1 cellular context compared by ENCODE assay signal in the genomic region with DNA sequence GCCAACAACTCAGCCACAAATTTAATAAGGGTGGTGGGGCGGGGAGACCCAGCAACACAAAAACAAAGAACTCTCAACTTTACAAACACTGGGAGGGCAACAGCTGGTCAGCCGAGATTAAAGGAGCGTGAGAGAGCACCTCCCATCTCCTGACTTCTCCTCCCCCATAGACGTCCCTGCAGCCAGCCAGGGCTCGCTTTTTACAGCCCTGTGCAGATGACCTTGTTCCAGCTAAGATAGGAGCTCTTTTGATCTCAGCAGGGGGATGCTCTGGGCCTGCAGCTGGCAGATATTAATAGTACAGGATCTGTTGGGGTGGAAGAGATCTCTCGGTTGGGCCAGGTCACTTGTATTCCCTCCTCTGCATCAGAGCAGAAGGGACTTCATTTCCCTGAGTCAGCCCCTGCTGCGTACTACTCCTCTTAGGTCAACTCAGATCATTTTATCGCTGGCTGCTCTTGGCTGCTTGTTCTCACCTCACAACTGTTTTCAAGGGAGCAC.
A peak's percentile ranks its signal among the peaks of the same experiment; 100 is the strongest.
TF ChIP-seq lines count a peak whose summit lies in the region.

No MANE protein-coding gene starts in this region.

TF ChIP-seq in K562, 482 proteins besides CTCF, POLR2A, EP300 and RAD21 (continued from another document and continues in another):
- TF ChIP-seq, protein P1, sequence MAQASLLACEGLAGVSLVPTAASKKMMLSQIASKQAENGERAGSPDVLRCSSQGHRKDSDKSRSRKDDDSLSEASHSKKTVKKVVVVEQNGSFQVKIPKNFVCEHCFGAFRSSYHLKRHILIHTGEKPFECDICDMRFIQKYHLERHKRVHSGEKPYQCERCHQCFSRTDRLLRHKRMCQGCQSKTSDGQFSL (CRISPR knock-in tag; IDR thresholded peaks at IDR 0.05), result no peak
- TF ChIP-seq, protein P1 (tag; IDR thresholded peaks at IDR 0.05), result peak in 1 of 2 experiments; percentile 47; a peak in 1 of 4 replicates
- TF ChIP-seq, protein P2, sequence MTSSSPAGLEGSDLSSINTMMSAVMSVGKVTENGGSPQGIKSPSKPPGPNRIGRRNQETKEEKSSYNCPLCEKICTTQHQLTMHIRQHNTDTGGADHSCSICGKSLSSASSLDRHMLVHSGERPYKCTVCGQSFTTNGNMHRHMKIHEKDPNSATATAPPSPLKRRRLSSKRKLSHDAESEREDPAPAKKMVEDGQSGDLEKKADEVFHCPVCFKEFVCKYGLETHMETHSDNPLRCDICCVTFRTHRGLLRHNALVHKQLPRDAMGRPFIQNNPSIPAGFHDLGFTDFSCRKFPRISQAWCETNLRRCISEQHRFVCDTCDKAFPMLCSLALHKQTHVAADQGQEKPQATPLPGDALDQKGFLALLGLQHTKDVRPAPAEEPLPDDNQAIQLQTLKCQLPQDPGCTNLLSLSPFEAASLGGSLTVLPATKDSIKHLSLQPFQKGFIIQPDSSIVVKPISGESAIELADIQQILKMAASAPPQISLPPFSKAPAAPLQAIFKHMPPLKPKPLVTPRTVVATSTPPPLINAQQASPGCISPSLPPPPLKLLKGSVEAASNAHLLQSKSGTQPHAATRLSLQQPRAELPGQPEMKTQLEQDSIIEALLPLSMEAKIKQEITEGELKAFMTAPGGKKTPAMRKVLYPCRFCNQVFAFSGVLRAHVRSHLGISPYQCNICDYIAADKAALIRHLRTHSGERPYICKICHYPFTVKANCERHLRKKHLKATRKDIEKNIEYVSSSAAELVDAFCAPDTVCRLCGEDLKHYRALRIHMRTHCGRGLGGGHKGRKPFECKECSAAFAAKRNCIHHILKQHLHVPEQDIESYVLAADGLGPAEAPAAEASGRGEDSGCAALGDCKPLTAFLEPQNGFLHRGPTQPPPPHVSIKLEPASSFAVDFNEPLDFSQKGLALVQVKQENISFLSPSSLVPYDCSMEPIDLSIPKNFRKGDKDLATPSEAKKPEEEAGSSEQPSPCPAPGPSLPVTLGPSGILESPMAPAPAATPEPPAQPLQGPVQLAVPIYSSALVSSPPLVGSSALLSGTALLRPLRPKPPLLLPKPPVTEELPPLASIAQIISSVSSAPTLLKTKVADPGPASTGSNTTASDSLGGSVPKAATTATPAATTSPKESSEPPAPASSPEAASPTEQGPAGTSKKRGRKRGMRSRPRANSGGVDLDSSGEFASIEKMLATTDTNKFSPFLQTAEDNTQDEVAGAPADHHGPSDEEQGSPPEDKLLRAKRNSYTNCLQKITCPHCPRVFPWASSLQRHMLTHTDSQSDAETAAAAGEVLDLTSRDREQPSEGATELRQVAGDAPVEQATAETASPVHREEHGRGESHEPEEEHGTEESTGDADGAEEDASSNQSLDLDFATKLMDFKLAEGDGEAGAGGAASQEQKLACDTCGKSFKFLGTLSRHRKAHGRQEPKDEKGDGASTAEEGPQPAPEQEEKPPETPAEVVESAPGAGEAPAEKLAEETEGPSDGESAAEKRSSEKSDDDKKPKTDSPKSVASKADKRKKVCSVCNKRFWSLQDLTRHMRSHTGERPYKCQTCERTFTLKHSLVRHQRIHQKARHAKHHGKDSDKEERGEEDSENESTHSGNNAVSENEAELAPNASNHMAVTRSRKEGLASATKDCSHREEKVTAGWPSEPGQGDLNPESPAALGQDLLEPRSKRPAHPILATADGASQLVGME (CRISPR knock-in tag; IDR thresholded peaks at IDR 0.05), result no peak
- no peak for TF ChIP-seq ELF1 (tag; IDR thresholded peaks at IDR 0.05)
- TF ChIP-seq, protein P3, sequence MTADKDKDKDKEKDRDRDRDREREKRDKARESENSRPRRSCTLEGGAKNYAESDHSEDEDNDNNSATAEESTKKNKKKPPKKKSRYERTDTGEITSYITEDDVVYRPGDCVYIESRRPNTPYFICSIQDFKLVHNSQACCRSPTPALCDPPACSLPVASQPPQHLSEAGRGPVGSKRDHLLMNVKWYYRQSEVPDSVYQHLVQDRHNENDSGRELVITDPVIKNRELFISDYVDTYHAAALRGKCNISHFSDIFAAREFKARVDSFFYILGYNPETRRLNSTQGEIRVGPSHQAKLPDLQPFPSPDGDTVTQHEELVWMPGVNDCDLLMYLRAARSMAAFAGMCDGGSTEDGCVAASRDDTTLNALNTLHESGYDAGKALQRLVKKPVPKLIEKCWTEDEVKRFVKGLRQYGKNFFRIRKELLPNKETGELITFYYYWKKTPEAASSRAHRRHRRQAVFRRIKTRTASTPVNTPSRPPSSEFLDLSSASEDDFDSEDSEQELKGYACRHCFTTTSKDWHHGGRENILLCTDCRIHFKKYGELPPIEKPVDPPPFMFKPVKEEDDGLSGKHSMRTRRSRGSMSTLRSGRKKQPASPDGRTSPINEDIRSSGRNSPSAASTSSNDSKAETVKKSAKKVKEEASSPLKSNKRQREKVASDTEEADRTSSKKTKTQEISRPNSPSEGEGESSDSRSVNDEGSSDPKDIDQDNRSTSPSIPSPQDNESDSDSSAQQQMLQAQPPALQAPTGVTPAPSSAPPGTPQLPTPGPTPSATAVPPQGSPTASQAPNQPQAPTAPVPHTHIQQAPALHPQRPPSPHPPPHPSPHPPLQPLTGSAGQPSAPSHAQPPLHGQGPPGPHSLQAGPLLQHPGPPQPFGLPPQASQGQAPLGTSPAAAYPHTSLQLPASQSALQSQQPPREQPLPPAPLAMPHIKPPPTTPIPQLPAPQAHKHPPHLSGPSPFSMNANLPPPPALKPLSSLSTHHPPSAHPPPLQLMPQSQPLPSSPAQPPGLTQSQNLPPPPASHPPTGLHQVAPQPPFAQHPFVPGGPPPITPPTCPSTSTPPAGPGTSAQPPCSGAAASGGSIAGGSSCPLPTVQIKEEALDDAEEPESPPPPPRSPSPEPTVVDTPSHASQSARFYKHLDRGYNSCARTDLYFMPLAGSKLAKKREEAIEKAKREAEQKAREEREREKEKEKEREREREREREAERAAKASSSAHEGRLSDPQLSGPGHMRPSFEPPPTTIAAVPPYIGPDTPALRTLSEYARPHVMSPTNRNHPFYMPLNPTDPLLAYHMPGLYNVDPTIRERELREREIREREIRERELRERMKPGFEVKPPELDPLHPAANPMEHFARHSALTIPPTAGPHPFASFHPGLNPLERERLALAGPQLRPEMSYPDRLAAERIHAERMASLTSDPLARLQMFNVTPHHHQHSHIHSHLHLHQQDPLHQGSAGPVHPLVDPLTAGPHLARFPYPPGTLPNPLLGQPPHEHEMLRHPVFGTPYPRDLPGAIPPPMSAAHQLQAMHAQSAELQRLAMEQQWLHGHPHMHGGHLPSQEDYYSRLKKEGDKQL (CRISPR knock-in tag; IDR thresholded peaks at IDR 0.05; ENCODE audit: borderline replicate concordance), result no peak
- TF ChIP-seq, protein P4, sequence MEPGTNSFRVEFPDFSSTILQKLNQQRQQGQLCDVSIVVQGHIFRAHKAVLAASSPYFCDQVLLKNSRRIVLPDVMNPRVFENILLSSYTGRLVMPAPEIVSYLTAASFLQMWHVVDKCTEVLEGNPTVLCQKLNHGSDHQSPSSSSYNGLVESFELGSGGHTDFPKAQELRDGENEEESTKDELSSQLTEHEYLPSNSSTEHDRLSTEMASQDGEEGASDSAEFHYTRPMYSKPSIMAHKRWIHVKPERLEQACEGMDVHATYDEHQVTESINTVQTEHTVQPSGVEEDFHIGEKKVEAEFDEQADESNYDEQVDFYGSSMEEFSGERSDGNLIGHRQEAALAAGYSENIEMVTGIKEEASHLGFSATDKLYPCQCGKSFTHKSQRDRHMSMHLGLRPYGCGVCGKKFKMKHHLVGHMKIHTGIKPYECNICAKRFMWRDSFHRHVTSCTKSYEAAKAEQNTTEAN (CRISPR knock-in tag; IDR thresholded peaks at IDR 0.05), result no peak
- peak; percentile 94 for TF ChIP-seq POLR2AphosphoS5 (IDR thresholded peaks at IDR 0.05; ENCODE audit: control insufficient read depth, insufficient read depth, low read depth, low read length)
- TF ChIP-seq TBL1XR1 (IDR thresholded peaks at IDR 0.05; ENCODE audit: low read length in 2 of 2), result peak; percentile 74 to 94; a peak in 3 of 4 replicates
- no peak for TF ChIP-seq HMG20B (CRISPR knock-in tag; IDR thresholded peaks at IDR 0.05)
- TF ChIP-seq, protein P5, sequence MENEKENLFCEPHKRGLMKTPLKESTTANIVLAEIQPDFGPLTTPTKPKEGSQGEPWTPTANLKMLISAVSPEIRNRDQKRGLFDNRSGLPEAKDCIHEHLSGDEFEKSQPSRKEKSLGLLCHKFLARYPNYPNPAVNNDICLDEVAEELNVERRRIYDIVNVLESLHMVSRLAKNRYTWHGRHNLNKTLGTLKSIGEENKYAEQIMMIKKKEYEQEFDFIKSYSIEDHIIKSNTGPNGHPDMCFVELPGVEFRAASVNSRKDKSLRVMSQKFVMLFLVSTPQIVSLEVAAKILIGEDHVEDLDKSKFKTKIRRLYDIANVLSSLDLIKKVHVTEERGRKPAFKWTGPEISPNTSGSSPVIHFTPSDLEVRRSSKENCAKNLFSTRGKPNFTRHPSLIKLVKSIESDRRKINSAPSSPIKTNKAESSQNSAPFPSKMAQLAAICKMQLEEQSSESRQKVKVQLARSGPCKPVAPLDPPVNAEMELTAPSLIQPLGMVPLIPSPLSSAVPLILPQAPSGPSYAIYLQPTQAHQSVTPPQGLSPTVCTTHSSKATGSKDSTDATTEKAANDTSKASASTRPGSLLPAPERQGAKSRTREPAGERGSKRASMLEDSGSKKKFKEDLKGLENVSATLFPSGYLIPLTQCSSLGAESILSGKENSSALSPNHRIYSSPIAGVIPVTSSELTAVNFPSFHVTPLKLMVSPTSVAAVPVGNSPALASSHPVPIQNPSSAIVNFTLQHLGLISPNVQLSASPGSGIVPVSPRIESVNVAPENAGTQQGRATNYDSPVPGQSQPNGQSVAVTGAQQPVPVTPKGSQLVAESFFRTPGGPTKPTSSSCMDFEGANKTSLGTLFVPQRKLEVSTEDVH (IDR thresholded peaks at IDR 0.05; ENCODE audit: low read depth, partially characterized antibody), result peak; percentile 37
- TF ChIP-seq, protein P6, sequence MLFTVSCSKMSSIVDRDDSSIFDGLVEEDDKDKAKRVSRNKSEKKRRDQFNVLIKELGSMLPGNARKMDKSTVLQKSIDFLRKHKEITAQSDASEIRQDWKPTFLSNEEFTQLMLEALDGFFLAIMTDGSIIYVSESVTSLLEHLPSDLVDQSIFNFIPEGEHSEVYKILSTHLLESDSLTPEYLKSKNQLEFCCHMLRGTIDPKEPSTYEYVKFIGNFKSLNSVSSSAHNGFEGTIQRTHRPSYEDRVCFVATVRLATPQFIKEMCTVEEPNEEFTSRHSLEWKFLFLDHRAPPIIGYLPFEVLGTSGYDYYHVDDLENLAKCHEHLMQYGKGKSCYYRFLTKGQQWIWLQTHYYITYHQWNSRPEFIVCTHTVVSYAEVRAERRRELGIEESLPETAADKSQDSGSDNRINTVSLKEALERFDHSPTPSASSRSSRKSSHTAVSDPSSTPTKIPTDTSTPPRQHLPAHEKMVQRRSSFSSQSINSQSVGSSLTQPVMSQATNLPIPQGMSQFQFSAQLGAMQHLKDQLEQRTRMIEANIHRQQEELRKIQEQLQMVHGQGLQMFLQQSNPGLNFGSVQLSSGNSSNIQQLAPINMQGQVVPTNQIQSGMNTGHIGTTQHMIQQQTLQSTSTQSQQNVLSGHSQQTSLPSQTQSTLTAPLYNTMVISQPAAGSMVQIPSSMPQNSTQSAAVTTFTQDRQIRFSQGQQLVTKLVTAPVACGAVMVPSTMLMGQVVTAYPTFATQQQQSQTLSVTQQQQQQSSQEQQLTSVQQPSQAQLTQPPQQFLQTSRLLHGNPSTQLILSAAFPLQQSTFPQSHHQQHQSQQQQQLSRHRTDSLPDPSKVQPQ (CRISPR knock-in tag; IDR thresholded peaks at IDR 0.05; ENCODE audit: borderline replicate concordance), result no peak
- peak; percentile 96 for TF ChIP-seq TCF3 (CRISPR knock-in tag; IDR thresholded peaks at IDR 0.05)
- TF ChIP-seq ZZZ3 (IDR thresholded peaks at IDR 0.05), result no peak
- TF ChIP-seq EHMT2 (IDR thresholded peaks at IDR 0.05), result no peak
- no peak for TF ChIP-seq CHCHD3 (CRISPR knock-in tag; IDR thresholded peaks at IDR 0.05)
- TF ChIP-seq MED1 (CRISPR knock-in tag; IDR thresholded peaks at IDR 0.05; ENCODE audit: borderline replicate concordance), result no peak
- TF ChIP-seq, protein P7, sequence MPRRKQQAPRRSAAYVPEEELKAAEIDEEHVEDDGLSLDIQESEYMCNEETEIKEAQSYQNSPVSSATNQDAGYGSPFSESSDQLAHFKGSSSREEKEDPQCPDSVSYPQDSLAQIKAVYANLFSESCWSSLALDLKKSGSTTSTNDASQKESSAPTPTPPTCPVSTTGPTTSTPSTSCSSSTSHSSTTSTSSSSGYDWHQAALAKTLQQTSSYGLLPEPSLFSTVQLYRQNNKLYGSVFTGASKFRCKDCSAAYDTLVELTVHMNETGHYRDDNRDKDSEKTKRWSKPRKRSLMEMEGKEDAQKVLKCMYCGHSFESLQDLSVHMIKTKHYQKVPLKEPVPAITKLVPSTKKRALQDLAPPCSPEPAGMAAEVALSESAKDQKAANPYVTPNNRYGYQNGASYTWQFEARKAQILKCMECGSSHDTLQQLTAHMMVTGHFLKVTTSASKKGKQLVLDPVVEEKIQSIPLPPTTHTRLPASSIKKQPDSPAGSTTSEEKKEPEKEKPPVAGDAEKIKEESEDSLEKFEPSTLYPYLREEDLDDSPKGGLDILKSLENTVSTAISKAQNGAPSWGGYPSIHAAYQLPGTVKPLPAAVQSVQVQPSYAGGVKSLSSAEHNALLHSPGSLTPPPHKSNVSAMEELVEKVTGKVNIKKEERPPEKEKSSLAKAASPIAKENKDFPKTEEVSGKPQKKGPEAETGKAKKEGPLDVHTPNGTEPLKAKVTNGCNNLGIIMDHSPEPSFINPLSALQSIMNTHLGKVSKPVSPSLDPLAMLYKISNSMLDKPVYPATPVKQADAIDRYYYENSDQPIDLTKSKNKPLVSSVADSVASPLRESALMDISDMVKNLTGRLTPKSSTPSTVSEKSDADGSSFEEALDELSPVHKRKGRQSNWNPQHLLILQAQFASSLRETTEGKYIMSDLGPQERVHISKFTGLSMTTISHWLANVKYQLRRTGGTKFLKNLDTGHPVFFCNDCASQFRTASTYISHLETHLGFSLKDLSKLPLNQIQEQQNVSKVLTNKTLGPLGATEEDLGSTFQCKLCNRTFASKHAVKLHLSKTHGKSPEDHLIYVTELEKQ (CRISPR knock-in tag; IDR thresholded peaks at IDR 0.05), result no peak
- TF ChIP-seq, protein P8, sequence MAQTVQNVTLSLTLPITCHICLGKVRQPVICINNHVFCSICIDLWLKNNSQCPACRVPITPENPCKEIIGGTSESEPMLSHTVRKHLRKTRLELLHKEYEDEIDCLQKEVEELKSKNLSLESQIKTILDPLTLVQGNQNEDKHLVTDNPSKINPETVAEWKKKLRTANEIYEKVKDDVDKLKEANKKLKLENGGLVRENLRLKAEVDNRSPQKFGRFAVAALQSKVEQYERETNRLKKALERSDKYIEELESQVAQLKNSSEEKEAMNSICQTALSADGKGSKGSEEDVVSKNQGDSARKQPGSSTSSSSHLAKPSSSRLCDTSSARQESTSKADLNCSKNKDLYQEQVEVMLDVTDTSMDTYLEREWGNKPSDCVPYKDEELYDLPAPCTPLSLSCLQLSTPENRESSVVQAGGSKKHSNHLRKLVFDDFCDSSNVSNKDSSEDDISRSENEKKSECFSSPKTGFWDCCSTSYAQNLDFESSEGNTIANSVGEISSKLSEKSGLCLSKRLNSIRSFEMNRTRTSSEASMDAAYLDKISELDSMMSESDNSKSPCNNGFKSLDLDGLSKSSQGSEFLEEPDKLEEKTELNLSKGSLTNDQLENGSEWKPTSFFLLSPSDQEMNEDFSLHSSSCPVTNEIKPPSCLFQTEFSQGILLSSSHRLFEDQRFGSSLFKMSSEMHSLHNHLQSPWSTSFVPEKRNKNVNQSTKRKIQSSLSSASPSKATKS (CRISPR knock-in tag; IDR thresholded peaks at IDR 0.05), result no peak
- peak; percentile 97 for TF ChIP-seq NCOR1 (IDR thresholded peaks at IDR 0.05)
- TF ChIP-seq KHSRP (IDR thresholded peaks at IDR 0.05), result no peak
- TF ChIP-seq YY1 (IDR thresholded peaks at IDR 0.05; ENCODE audit: borderline replicate concordance in 1 of 3, control insufficient read depth in 1 of 3, extremely low read depth in 1 of 3, insufficient read depth in 3 of 3, insufficient read length in 1 of 3, insufficient replicate concordance in 2 of 3, low read depth in 1 of 3, low read length in 2 of 3), result no peak
- TF ChIP-seq PYGO2 (tag; IDR thresholded peaks at IDR 0.05), result peak; percentile 23; the same call in 1 of the 2 replicates
- TF ChIP-seq TAF15 (IDR thresholded peaks at IDR 0.05; ENCODE audit: low read depth, low read length), result no peak
